In genomic region chr11:64387916-64388315, GRCh38 we compare ENCODE assay signal across 32 cellular contexts.
"Had no signal": no experiment of that assay in that cellular context is flagged by ENCODE, and none has a peak within 500 bp of the region (broad histone marks: within the 10 kb centered on the region; RNA-seq: fewer than 3 reads in every experiment).

No MANE protein-coding gene starts in this region.

- H3K4me1 ChIP-seq: parathyroid adenoma, right lobe of liver, thyroid gland, tibial nerve, upper lobe of right lung, uterus had no signal

- H3K27me3 ChIP-seq: neutrophil, ovary, right lobe of liver, sigmoid colon, spleen, thyroid gland, uterus had no signal

- H2AFZ ChIP-seq: parathyroid adenoma had no signal

- H3K9me3 ChIP-seq: neutrophil, ovary, psoas muscle, right lobe of liver, sigmoid colon, stomach, thoracic aorta, thyroid gland, tibial nerve, upper lobe of right lung, uterus had no signal

- H3K27ac Mint-ChIP-seq: natural killer cell treated with Interleukin-12 subunit alpha and Interleukin-12 subunit beta and Interleukin-15 and Interleukin-18, amount 100 ng/mL, for 72 hours; nephron progenitor cell; progenitor cell of endocrine pancreas; stimulated activated effector memory CD8-positive, alpha-beta T cell treated with anti-CD3 and anti-CD28 coated beads, Interleukin-12 subunit alpha, Interleukin-12 subunit beta, amount 100 ng/mL, for 72 hours; stimulated activated naive CD8-positive, alpha-beta T cell treated with anti-CD3 and anti-CD28 coated beads, Interleukin-15, Interleukin-2, amounts not matched to agents 100 ng/mL and 50 ng/mL, for 24 hours; type B pancreatic cell had no signal

- DNase-seq: naive B cell; nephron progenitor cell; nucleus accumbens; ovary; posterior cingulate gyrus; psoas muscle; right cardiac atrium; right lobe of liver; sigmoid colon; small intestine; spleen; stimulated activated CD4-positive, alpha-beta T cell treated with anti-CD3 and anti-CD28 coated beads, Interleukin-12 subunit alpha, Interleukin-12 subunit beta, amount 100 ng/mL, for 4 hours; stimulated activated CD4-positive, alpha-beta T cell treated with anti-CD3 and anti-CD28 coated beads, Interleukin-2, amount 100 ng/mL, for 24 hours; stimulated activated CD4-positive, alpha-beta T cell treated with anti-CD3 and anti-CD28 coated beads, Interleukin-2, amount 100 ng/mL, for 48 hours; stimulated activated CD4-positive, alpha-beta T cell treated with anti-CD3 and anti-CD28 coated beads, Interleukin-4, amount 100 ng/mL, for 24 hours; stimulated activated naive B cell treated with anti-CD40 and anti-IgM and Interleukin-4, amounts not matched to agents 10 μg/mL and 1 μg/mL and 100 μg/mL, for 72 hours; stimulated activated naive CD4-positive, alpha-beta T cell treated with Interleukin-2 at 50 U/mL for 16 hours; stomach; thyroid gland; upper lobe of right lung; uterus had no signal

- H3K4me3 Mint-ChIP-seq: naive B cell; natural killer cell treated with Interleukin-12 subunit alpha and Interleukin-12 subunit beta and Interleukin-15 and Interleukin-18, amount 100 ng/mL, for 72 hours; nephron progenitor cell; neural crest cell; stimulated activated effector memory CD8-positive, alpha-beta T cell treated with anti-CD3 and anti-CD28 coated beads, Interleukin-12 subunit alpha, Interleukin-12 subunit beta, amount 100 ng/mL, for 72 hours; stimulated activated naive B cell treated with anti-CD40 and anti-IgM and Interleukin-4, amounts not matched to agents 10 μg/mL and 1 μg/mL and 100 μg/mL, for 72 hours; stimulated activated naive CD8-positive, alpha-beta T cell treated with anti-CD3 and anti-CD28 coated beads, Interleukin-15, Interleukin-2, amounts not matched to agents 100 ng/mL and 50 ng/mL, for 24 hours; type B pancreatic cell had no signal

- H3K27me3 Mint-ChIP-seq: stimulated activated naive CD8-positive, alpha-beta T cell treated with anti-CD3 and anti-CD28 coated beads, Interleukin-15, Interleukin-2, amounts not matched to agents 100 ng/mL and 50 ng/mL, for 24 hours; type B pancreatic cell had no signal

- H3K36me3 Mint-ChIP-seq: naive thymus-derived CD8-positive, alpha-beta T cell; type B pancreatic cell had no signal

- H3K27ac ChIP-seq: neutrophil, ovary, parathyroid adenoma, psoas muscle, right lobe of liver, sigmoid colon, spleen, stomach, thoracic aorta, thyroid gland, tibial nerve, upper lobe of right lung, uterus had no signal

- ATAC-seq: naive thymus-derived CD8-positive, alpha-beta T cell; natural killer cell treated with Interleukin-12 subunit alpha and Interleukin-12 subunit beta and Interleukin-15 and Interleukin-18, amount 100 ng/mL, for 72 hours; psoas muscle; right cardiac atrium; right lobe of liver; stimulated activated effector memory CD8-positive, alpha-beta T cell treated with anti-CD3 and anti-CD28 coated beads, Interleukin-12 subunit alpha, Interleukin-12 subunit beta, amount 100 ng/mL, for 72 hours; stimulated activated naive B cell treated with anti-CD40 and anti-IgM and Interleukin-4, amounts not matched to agents 10 μg/mL and 1 μg/mL and 100 μg/mL, for 72 hours; upper lobe of right lung had no signal

- H3K9me3 Mint-ChIP-seq: neural crest cell, type B pancreatic cell had no signal

- FAIRE-seq: small intestine had no signal

- H3K79me2 ChIP-seq: parathyroid adenoma had no signal

- H3K4me3 ChIP-seq: ovary, psoas muscle, right lobe of liver, sigmoid colon, spleen, stomach, thoracic aorta, thyroid gland, tibial nerve, upper lobe of right lung, uterus had no signal

- H3K9ac ChIP-seq: parathyroid adenoma had no signal

- H3K36me3 ChIP-seq: neutrophil, ovary, right lobe of liver, sigmoid colon, spleen, stomach, thoracic aorta, thyroid gland, tibial nerve, upper lobe of right lung, uterus had no signal
